17 cellular contexts compared by ENCODE assay signal in the genomic region with DNA sequence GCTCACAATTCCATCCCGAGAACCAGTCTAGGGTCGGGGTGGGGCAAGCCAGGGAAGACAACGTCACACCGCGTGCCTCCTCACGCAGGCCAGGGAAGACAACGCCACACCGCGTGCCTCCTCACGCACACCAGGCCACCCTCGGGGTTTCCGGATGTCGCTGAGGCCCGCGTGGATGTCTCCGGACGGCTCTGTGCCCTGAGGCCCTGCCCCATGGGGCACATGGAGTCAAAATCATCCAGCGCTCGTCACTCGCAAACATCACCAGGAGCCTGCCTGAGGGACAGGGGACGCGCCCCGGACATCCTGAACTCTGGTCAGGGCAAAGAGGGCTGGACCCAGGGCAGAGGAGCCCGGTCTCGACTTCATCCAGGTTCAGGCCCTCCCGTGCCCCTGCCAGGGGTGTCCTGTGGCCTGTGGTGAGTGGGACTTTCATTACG. TPM values are rescaled to one million over a fixed set of nuclear protein-coding genes. Genes with fewer than 3 reads are reported as not detected.
DNase-seq lines count a peak whose midpoint lies in the region; ATAC-seq and TF ChIP-seq lines count a peak whose summit lies in the region.
"Had no signal": no experiment of that assay in that cellular context is flagged by ENCODE, and none has a peak within 500 bp of the region (broad histone marks: within the 10 kb centered on the region; RNA-seq: fewer than 3 reads in every experiment).

No MANE protein-coding gene starts in this region.

- H3K36me3 ChIP-seq in RWPE2 (ENCODE audit: low read depth), result no peaks in the 10 kb centered on the region
- H3K36me3 ChIP-seq: colonic mucosa had no signal

- peaks cover 56% of the 10 kb centered on the region for H3K4me1 Mint-ChIP-seq in activated CD4-positive, alpha-beta T cell treated with anti-CD3 and anti-CD28 coated beads for 36 hours
- H3K4me1 Mint-ChIP-seq in endothelial cell (ENCODE audit: unreplicated experiment), result peaks cover 40% of the 10 kb centered on the region
- H3K4me1 Mint-ChIP-seq in progenitor cell of endocrine pancreas (ENCODE audit: low read depth), result no peaks in the 10 kb centered on the region

- no peaks in the 10 kb centered on the region for H3K4me1 ChIP-seq in RWPE2 (ENCODE audit: insufficient read depth, poor library complexity, severe bottlenecking)
- H3K4me1 ChIP-seq: colonic mucosa had no signal

- no peaks in the 10 kb centered on the region for H3K27me3 ChIP-seq in RWPE2 (ENCODE audit: insufficient read depth, poor library complexity, severe bottlenecking)
- H3K27me3 ChIP-seq: colonic mucosa, testis had no signal

- intact Hi-C loops in activated CD4-positive, alpha-beta T cell treated with anti-CD3 and anti-CD28 coated beads for 36 hours (cut with DNase I, micrococcal nuclease), result loop anchor here in 1 of 2 experiments (5.0 kb wide), 1 partner anchor 75 kb away; the partner anchor contains the start of genes CRAMP1 and IFT140

- H3K27ac ChIP-seq in RWPE2 (ENCODE audit: poor library complexity, severe bottlenecking), result no peak overlapping the region
- H3K27ac ChIP-seq: colonic mucosa had no signal

- peaks cover 45% of the 10 kb centered on the region for H3K36me3 Mint-ChIP-seq in activated CD4-positive, alpha-beta T cell treated with anti-CD3 and anti-CD28 coated beads for 36 hours (ENCODE audit: low read depth)
- H3K36me3 Mint-ChIP-seq in endothelial cell (ENCODE audit: low read depth, unreplicated experiment) (peaks cover 41% of the 10 kb centered on the region), progenitor cell of endocrine pancreas (ENCODE audit: insufficient read depth) (no peaks in the 10 kb centered on the region)

- POLR2A ChIA-PET in activated CD4-positive, alpha-beta T cell treated with anti-CD3 and anti-CD28 coated beads for 36 hours (lab: Charles Lee), result no interaction called here

- no peaks in the 10 kb centered on the region for H3K27me3 Mint-ChIP-seq in activated CD4-positive, alpha-beta T cell treated with anti-CD3 and anti-CD28 coated beads for 36 hours
- peaks cover 7% of the 10 kb centered on the region for H3K27me3 Mint-ChIP-seq in endothelial cell (ENCODE audit: unreplicated experiment)
- no peaks in the 10 kb centered on the region for H3K27me3 Mint-ChIP-seq in progenitor cell of endocrine pancreas

- TF ChIP-seq CTCF in RWPE2 (IDR thresholded peaks at IDR 0.05; ENCODE audit: poor library complexity, severe bottlenecking), result no peak
- no peak for TF ChIP-seq CTCF in endothelial cell (IDR thresholded peaks at IDR 0.05; ENCODE audit: unreplicated experiment)
- TF ChIP-seq CTCF in progenitor cell of endocrine pancreas (IDR thresholded peaks at IDR 0.05; ENCODE audit: unreplicated experiment), result no peak

- no peak overlapping the region for H3K4me3 ChIP-seq in RWPE2 (ENCODE audit: severe bottlenecking)
- H3K4me3 ChIP-seq: colonic mucosa, testis had no signal

- DNase-seq in activated CD4-positive, alpha-beta T cell treated with anti-CD3 and anti-CD28 coated beads for 36 hours, result no peak
- no peak for DNase-seq in activated CD4-positive, alpha-beta T cell treated with anti-CD3 and anti-CD28 coated beads for 48 hours
- DNase-seq in RWPE2 (ENCODE audit: low spot score), result peak; percentile 65
- DNase-seq in endothelial cell (ENCODE audit: low spot score), result no peak
- DNase-seq in progenitor cell of endocrine pancreas (ENCODE audit: low spot score, unreplicated experiment), result no peak
- DNase-seq in RPMI8226, result no peak
- no peak for DNase-seq in NCI-H748 (lab: John Stamatoyannopoulos, UW; ENCODE audit: unreplicated experiment)
- DNase-seq: colonic mucosa, MM.1S, NCI-H2171 treated with DMSO at 0.1 percent for 48 hours, testis had no signal

- no peaks in the 10 kb centered on the region for H3K9me3 ChIP-seq in RWPE2 (ENCODE audit: severe bottlenecking)
- H3K9me3 ChIP-seq: colonic mucosa, testis had no signal

- H3K9me3 Mint-ChIP-seq in activated CD4-positive, alpha-beta T cell treated with anti-CD3 and anti-CD28 coated beads for 36 hours (ENCODE audit: low read depth), result no peaks in the 10 kb centered on the region
- H3K9me3 Mint-ChIP-seq in endothelial cell (ENCODE audit: unreplicated experiment) (no peaks in the 10 kb centered on the region), progenitor cell of endocrine pancreas (ENCODE audit: low read depth) (no peaks in the 10 kb centered on the region)

- H3K4me3 Mint-ChIP-seq in activated CD4-positive, alpha-beta T cell treated with anti-CD3 and anti-CD28 coated beads for 36 hours, result peak overlapping the region; percentile 95
- H3K4me3 Mint-ChIP-seq in endothelial cell (ENCODE audit: unreplicated experiment), result peak overlapping the region; percentile 91
- no peak overlapping the region for H3K4me3 Mint-ChIP-seq in progenitor cell of endocrine pancreas (ENCODE audit: low read depth)

- H3K27ac Mint-ChIP-seq in activated CD4-positive, alpha-beta T cell treated with anti-CD3 and anti-CD28 coated beads for 36 hours, result peak overlapping the region; percentile 94
- H3K27ac Mint-ChIP-seq in endothelial cell (ENCODE audit: unreplicated experiment) (no peak overlapping the region), progenitor cell of endocrine pancreas (peak overlapping the region; percentile 68)

- CTCF ChIA-PET in activated CD4-positive, alpha-beta T cell treated with anti-CD3 and anti-CD28 coated beads for 36 hours (lab: Charles Lee), result interaction anchor here (0.9 kb wide), 1 partner anchor 23 kb away, joined by 4 read pairs; no protein-coding TSS in a partner anchor

- ATAC-seq in activated CD4-positive, alpha-beta T cell treated with anti-CD3 and anti-CD28 coated beads for 36 hours, result no peak
- no peak for ATAC-seq in RWPE2 (ENCODE audit: low read depth)
- ATAC-seq in HG02678 (IDR thresholded peaks at IDR 0.05; ENCODE audit: unreplicated experiment), result no peak
- ATAC-seq: HCT116, sciatic nerve, SK-N-SH treated with all-trans-retinoic acid at 6 μM for 48 hours had no signal

RNA-seq across cellular contexts. Expression of gene TMEM204, which starts 3.7 kb away (rescaled TPM):
- total RNA-seq in activated CD4-positive, alpha-beta T cell treated with anti-CD3 and anti-CD28 coated beads for 36 hours, result 10 to 100 TPM; 12.6 to 17.5 TPM
- 66.3 TPM for total RNA-seq in endothelial cell (ENCODE audit: unreplicated experiment)
- not detected in 2 replicates for total RNA-seq in progenitor cell of endocrine pancreas
- total RNA-seq: A172 had no signal

RNA-seq across cellular contexts. Expression of gene TELO2, which starts 44.0 kb away (rescaled TPM):
- 10 to 100 TPM; 48.1 to 60.0 TPM for total RNA-seq in activated CD4-positive, alpha-beta T cell treated with anti-CD3 and anti-CD28 coated beads for 36 hours
- 64.5 TPM for total RNA-seq in endothelial cell (ENCODE audit: unreplicated experiment)
- 73.4 and 77.2 TPM in 2 replicates for total RNA-seq in progenitor cell of endocrine pancreas

RNA-seq across cellular contexts. Expression of gene PTX4, which starts 48.4 kb away (rescaled TPM):
- total RNA-seq in activated CD4-positive, alpha-beta T cell treated with anti-CD3 and anti-CD28 coated beads for 36 hours, result not detected
- total RNA-seq in endothelial cell (ENCODE audit: unreplicated experiment), result 0.21 TPM
- total RNA-seq in progenitor cell of endocrine pancreas, result not detected in 2 replicates
- total RNA-seq: A172, colonic mucosa, HT1080, sciatic nerve had no signal

Comparison
In these comparisons a context has a peak if more than half of its experiments do, and no peak if none do; other contexts are left out.
1. RNA of gene TMEM204, which starts 3.7 kb away (total RNA-seq): 66.3 TPM in endothelial cell (single experiment) and 12.6 to 17.5 TPM in activated CD4-positive, alpha-beta T cell treated with anti-CD3 and anti-CD28 coated beads for 36 hours; not detected in progenitor cell of endocrine pancreas; every median in the first group is over 10 times any median in the second.